Comparison of ENCODE assay signal across 8 cellular contexts in genomic region chr6:16206595-16207037, GRCh38. TPM values are rescaled to one million over a fixed set of nuclear protein-coding genes. Genes with fewer than 3 reads are reported as not detected.
A peak's percentile ranks its signal among the peaks of the same experiment; 100 is the strongest.
DNase-seq lines count a peak whose midpoint lies in the region; ATAC-seq and TF ChIP-seq lines count a peak whose summit lies in the region.

No MANE protein-coding gene starts in this region.

- no peaks in the 10 kb centered on the region for H3K9me3 Mint-ChIP-seq in T-helper 2 cell treated with Interferon-gamma antibody and Interleukin-4, amounts not matched to agents 5 μg/mL and 100 μg/mL, for 36 hours
- H3K9me3 Mint-ChIP-seq in chondrocyte (ENCODE audit: low read depth): no peaks in the 10 kb centered on the region

- ATAC-seq in left lobe of liver (peak; percentile 98), GM18858 (IDR thresholded peaks at IDR 0.05; ENCODE audit: unreplicated experiment) (no peak)

- TF ChIP-seq CTCF in AG09319 (IDR thresholded peaks at IDR 0.05; ENCODE audit: low read depth, low read length): peak; percentile 88
- TF ChIP-seq CTCF in GM12875 (IDR thresholded peaks at IDR 0.05; ENCODE audit: borderline replicate concordance, insufficient read depth, low read depth, low read length): peak; percentile 80
- TF ChIP-seq CTCF in chondrocyte (IDR thresholded peaks at IDR 0.05): peak; percentile 98

- H3K4me3 ChIP-seq in GM12875 (ENCODE audit: low read depth, low read length): no peak overlapping the region

- no peaks in the 10 kb centered on the region for H3K36me3 Mint-ChIP-seq in T-helper 2 cell treated with Interferon-gamma antibody and Interleukin-4, amounts not matched to agents 5 μg/mL and 100 μg/mL, for 36 hours (ENCODE audit: low read depth)
- H3K36me3 Mint-ChIP-seq in chondrocyte (ENCODE audit: low read depth): no peaks in the 10 kb centered on the region

- peaks cover 21% of the 10 kb centered on the region for H3K27me3 Mint-ChIP-seq in T-helper 2 cell treated with Interferon-gamma antibody and Interleukin-4, amounts not matched to agents 5 μg/mL and 100 μg/mL, for 36 hours (ENCODE audit: low read depth)
- H3K27me3 Mint-ChIP-seq in chondrocyte (ENCODE audit: low read depth): peaks cover 2% of the 10 kb centered on the region

- peaks cover 6% of the 10 kb centered on the region for H3K4me1 Mint-ChIP-seq in T-helper 2 cell treated with Interferon-gamma antibody and Interleukin-4, amounts not matched to agents 5 μg/mL and 100 μg/mL, for 36 hours (ENCODE audit: low read depth)
- peaks cover 32% of the 10 kb centered on the region for H3K4me1 Mint-ChIP-seq in chondrocyte (ENCODE audit: low read depth)

- no peak overlapping the region for H3K27ac Mint-ChIP-seq in T-helper 2 cell treated with Interferon-gamma antibody and Interleukin-4, amounts not matched to agents 5 μg/mL and 100 μg/mL, for 36 hours
- peak overlapping the region; percentile 92 for H3K27ac Mint-ChIP-seq in chondrocyte (ENCODE audit: unreplicated experiment)

- DNase-seq in AG09319 (ENCODE audit: extremely low read depth, low read depth) (peak; percentile 66), NCI-H1417 (lab: John Stamatoyannopoulos, UW) (peak; percentile 52 to 77 (median 55)), chondrocyte (ENCODE audit: low spot score) (no peak), left lobe of liver (ENCODE audit: low spot score) (no peak)
- peak; percentile 23 for DNase-seq in T-helper 2 cell treated with Interferon-gamma antibody and Interleukin-4, amounts not matched to agents 5 μg/mL and 100 μg/mL, for 36 hours (ENCODE audit: low spot score)
- DNase-seq in stimulated activated CD4-positive, alpha-beta T cell treated with anti-CD3 and anti-CD28 coated beads, Interleukin-4, amount 100 ng/mL, for 4 hours: peak; percentile 9 to 10

- H3K4me3 Mint-ChIP-seq in T-helper 2 cell treated with Interferon-gamma antibody and Interleukin-4, amounts not matched to agents 5 μg/mL and 100 μg/mL, for 36 hours: no peak overlapping the region
- no peak overlapping the region for H3K4me3 Mint-ChIP-seq in chondrocyte (ENCODE audit: unreplicated experiment)

RNA-seq across cellular contexts. Expression of gene GMPR, which starts 31.8 kb away (rescaled TPM):
- total RNA-seq in chondrocyte: 9.7 to 14.4 TPM (median 11.5 TPM) in 3 replicates
- total RNA-seq in left lobe of liver: 4.3 TPM

Comparison
In these comparisons a context has a peak if more than half of its experiments do, and no peak if none do; other contexts are left out.
1. DNase-seq: peak in AG09319 (single experiment), NCI-H1417 (3 of 3), T-helper 2 cell treated with Interferon-gamma antibody and Interleukin-4, amounts not matched to agents 5 μg/mL and 100 μg/mL, for 36 hours (single experiment) and stimulated activated CD4-positive, alpha-beta T cell treated with anti-CD3 and anti-CD28 coated beads, Interleukin-4, amount 100 ng/mL, for 4 hours (2 of 2); none in chondrocyte (single experiment) and left lobe of liver (single experiment).
2. Peak in every context shown above with its lines, with median percentiles within 50 percentile points of each other: CTCF ChIP-seq.